26 cellular contexts compared by ENCODE assay signal in the genomic region with DNA sequence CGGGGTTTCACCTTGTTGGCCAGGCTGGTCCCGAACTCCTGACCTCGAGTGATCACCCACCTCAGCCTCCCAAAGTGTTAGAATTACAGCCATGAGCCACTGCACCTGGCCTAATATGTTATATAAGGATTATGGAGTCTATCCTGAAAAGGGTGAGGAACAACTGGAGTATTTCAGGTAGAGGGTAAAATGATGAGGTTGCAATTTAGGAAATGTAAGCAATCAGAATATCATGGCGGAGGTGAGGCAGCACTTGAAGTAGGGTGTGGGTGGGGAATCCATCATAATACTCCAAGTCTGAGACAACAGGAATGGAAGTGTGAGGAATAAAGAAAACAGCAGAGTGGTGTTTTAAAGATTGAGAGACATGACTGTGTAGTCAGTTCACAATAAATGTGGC.
"Had no signal": no experiment of that assay in that cellular context is flagged by ENCODE, and none has a peak within 500 bp of the region (broad histone marks: within the 10 kb centered on the region; RNA-seq: fewer than 3 reads in every experiment).

No MANE protein-coding gene starts in this region.

- H3K27ac ChIP-seq: neural progenitor cell, ovary, parathyroid adenoma, psoas muscle, skin epidermis, spleen, stomach, thoracic aorta, thyroid gland, tibial nerve, upper lobe of left lung, vagina had no signal

- H3K9ac ChIP-seq: neural progenitor cell, parathyroid adenoma had no signal

- H3K9me3 ChIP-seq: ovary, psoas muscle, stomach, thoracic aorta, thyroid gland, tibial nerve, upper lobe of left lung, vagina had no signal

- H3K36me3 ChIP-seq: neural progenitor cell, ovary, spleen, stomach, thoracic aorta, thyroid gland, tibial nerve, upper lobe of left lung, vagina had no signal

- H3K79me2 ChIP-seq: parathyroid adenoma had no signal

- FAIRE-seq: urothelium cell line had no signal

- H3K4me3 ChIP-seq: neural progenitor cell, ovary, psoas muscle, skin epidermis, smooth muscle cell, spleen, stomach, thoracic aorta, thyroid gland, tibial nerve, upper lobe of left lung, vagina had no signal

- H3K4me1 ChIP-seq: neural progenitor cell, parathyroid adenoma, psoas muscle, spleen, stomach, thyroid gland, tibial nerve, upper lobe of left lung, vagina had no signal

- H3K4me2 ChIP-seq: neural progenitor cell, smooth muscle cell had no signal

- H2AFZ ChIP-seq: neural progenitor cell, parathyroid adenoma had no signal

- DNase-seq: naive thymus-derived CD4-positive, alpha-beta T cell; natural killer cell; occipital lobe; ovary; psoas muscle; right cardiac atrium; spleen; stimulated activated CD4-positive, alpha-beta T cell treated with anti-CD3 and anti-CD28 coated beads, Interleukin-15, amount 100 ng/mL, for 24 hours; stimulated activated CD4-positive, alpha-beta T cell treated with anti-CD3 and anti-CD28 coated beads, Interleukin-2, amount 100 ng/mL, for 24 hours; stimulated activated CD4-positive, alpha-beta T cell treated with anti-CD3 and anti-CD28 coated beads, Interleukin-2, amount 100 ng/mL, for 48 hours; stimulated activated CD4-positive, alpha-beta T cell treated with anti-CD3 and anti-CD28 coated beads, Interleukin-4, amount 100 ng/mL, for 24 hours; stimulated activated naive B cell treated with anti-CD40 and anti-IgM and Interleukin-4, amounts not matched to agents 10 μg/mL and 1 μg/mL and 100 μg/mL, for 72 hours; stimulated activated naive CD4-positive, alpha-beta T cell treated with Interleukin-2 at 50 U/mL for 16 hours; stomach; thyroid gland; upper lobe of left lung had no signal

- H3K27me3 ChIP-seq: neural progenitor cell, ovary, spleen, stomach, thyroid gland, tibial nerve, upper lobe of left lung, vagina had no signal

- ATAC-seq: naive thymus-derived CD4-positive, alpha-beta T cell; natural killer cell; psoas muscle; right cardiac atrium; sciatic nerve; stimulated activated effector memory CD8-positive, alpha-beta T cell treated with anti-CD3 and anti-CD28 coated beads, Interleukin-12 subunit alpha, Interleukin-12 subunit beta, amount 100 ng/mL, for 72 hours; stimulated activated naive B cell treated with anti-CD40 and anti-IgM and Interleukin-4, amounts not matched to agents 10 μg/mL and 1 μg/mL and 100 μg/mL, for 72 hours had no signal
